8 cellular contexts compared by ENCODE assay signal in genomic region chr17:58200024-58200633, GRCh38. TPM values are rescaled to one million over a fixed set of nuclear protein-coding genes. Genes with fewer than 3 reads are reported as not detected.
A peak's percentile ranks its signal among the peaks of the same experiment; 100 is the strongest.
DNase-seq lines count a peak whose midpoint lies in the region; ATAC-seq, FAIRE-seq and TF ChIP-seq lines count a peak whose summit lies in the region.

No MANE protein-coding gene starts in this region.

- H3K9me3 ChIP-seq in pancreas (no peaks in the 10 kb centered on the region), gastrocnemius medialis (no peaks in the 10 kb centered on the region), esophagus muscularis mucosa (no peaks in the 10 kb centered on the region)

- H3K27ac Mint-ChIP-seq in activated CD4-positive, alpha-beta memory T cell treated with anti-CD3 and anti-CD28 coated beads, Interleukin-2, amount 10 ng/mL, durations not matched to agents 7 days and 5 days: no peak overlapping the region

- WGBS in pancreas, 2 donors: 29 to 40% methylated on average over 14 of the region's 14 CpGs
- WGBS in esophagus muscularis mucosa: 49% methylated on average over 11 of the region's 14 CpGs

- H3K27me3 Mint-ChIP-seq in activated CD4-positive, alpha-beta memory T cell treated with anti-CD3 and anti-CD28 coated beads, Interleukin-2, amount 10 ng/mL, durations not matched to agents 7 days and 5 days: peaks cover 9% of the 10 kb centered on the region

- H3K9me3 Mint-ChIP-seq in activated CD4-positive, alpha-beta memory T cell treated with anti-CD3 and anti-CD28 coated beads, Interleukin-2, amount 10 ng/mL, durations not matched to agents 7 days and 5 days: no peaks in the 10 kb centered on the region

- no peak for DNase-seq in BJ (ENCODE audit: low read depth)
- peak; percentile 63 for DNase-seq in GM20000 (ENCODE audit: low spot score)
- DNase-seq in NCI-H526 treated with DMSO at 0.1 percent for 48 hours (lab: John Stamatoyannopoulos, UW): peak; percentile 68
- DNase-seq in activated CD4-positive, alpha-beta memory T cell treated with anti-CD3 and anti-CD28 coated beads, Interleukin-2, amount 10 ng/mL, durations not matched to agents 7 days and 5 days: peak; percentile 63
- peak; percentile 73 for DNase-seq in epithelial cell of esophagus (ENCODE audit: low read depth)
- DNase-seq in pancreas: peak in 5 of 6 donors; percentile 20 to 71 (median 57)
- DNase-seq in gastrocnemius medialis: no peak
- no peak for DNase-seq in esophagus muscularis mucosa (ENCODE audit: extremely low spot score)

- POLR2A ChIA-PET in BJ (lab: Charles Lee): no interaction called here
- POLR2A ChIA-PET in activated CD4-positive, alpha-beta memory T cell treated with anti-CD3 and anti-CD28 coated beads, Interleukin-2, amount 10 ng/mL, durations not matched to agents 7 days and 5 days (lab: Charles Lee): interaction anchor here (0.7 to 1.8 kb wide), 2 partner anchors 9 to 20 kb away, joined by 3 to 4 read pairs; no protein-coding TSS in a partner anchor

- H3K4me3 Mint-ChIP-seq in activated CD4-positive, alpha-beta memory T cell treated with anti-CD3 and anti-CD28 coated beads, Interleukin-2, amount 10 ng/mL, durations not matched to agents 7 days and 5 days: no peak overlapping the region

- TF ChIP-seq CTCF in BJ (IDR thresholded peaks at IDR 0.05; ENCODE audit: insufficient read depth, low read depth, low read length): peak; percentile 61
- TF ChIP-seq CTCF in GM20000 (IDR thresholded peaks at IDR 0.05; ENCODE audit: extremely low read depth, missing control alignments): peak; percentile 70
- TF ChIP-seq CTCF in epithelial cell of esophagus (IDR thresholded peaks at IDR 0.05; ENCODE audit: insufficient read depth, low read depth, low read length, missing control alignments): peak; percentile 49
- peak; percentile 26 to 40 (median 32) for TF ChIP-seq CTCF in pancreas (IDR thresholded peaks at IDR 0.05)
- peak in 1 of 5 experiments; percentile 44 for TF ChIP-seq CTCF in gastrocnemius medialis (IDR thresholded peaks at IDR 0.05 in 4 of 5, conservative IDR thresholded peaks at IDR 0.05 in 1 of 5)
- peak in 1 of 3 experiments; percentile 44 for TF ChIP-seq CTCF in esophagus muscularis mucosa (IDR thresholded peaks at IDR 0.05)

- CTCF ChIA-PET in BJ (lab: Yijun Ruan, JAX): interaction anchor here (0.6 to 3.3 kb wide), 13 partner anchors 10 to 247 kb away, joined by 3 to 19 read pairs (median 4); partner anchors contain the start of genes MKS1 and RNF43
- CTCF ChIA-PET in activated CD4-positive, alpha-beta memory T cell treated with anti-CD3 and anti-CD28 coated beads, Interleukin-2, amount 10 ng/mL, durations not matched to agents 7 days and 5 days (lab: Charles Lee): interaction anchor here (0.6 to 3.9 kb wide), 26 partner anchors 8 to 493 kb away, joined by 3 to 25 read pairs (median 5); partner anchors contain the start of genes EPX, HSF5, MKS1 and RAD51C

- H3K36me3 ChIP-seq in BJ (ENCODE audit: control insufficient read depth, insufficient read depth, low read length) (no peaks in the 10 kb centered on the region), pancreas (no peaks in the 10 kb centered on the region), gastrocnemius medialis (no peaks in the 10 kb centered on the region), esophagus muscularis mucosa (peaks cover 0 to 8% (median 3%) of the 10 kb centered on the region in 4 donors)

- in situ Hi-C loops in gastrocnemius medialis (cut with MboI; ENCODE audit: low sequenced_read_pairs in 4 of 4): loop anchor here in 1 of 4 donors (10.0 kb wide), 1 partner anchor 65 kb away; no protein-coding TSS in a partner anchor

- no peak overlapping the region for H3K4me3 ChIP-seq in BJ (ENCODE audit: low read depth, low read length)
- no peak overlapping the region for H3K4me3 ChIP-seq in epithelial cell of esophagus (ENCODE audit: low read length)
- H3K4me3 ChIP-seq in pancreas: no peak overlapping the region
- H3K4me3 ChIP-seq in gastrocnemius medialis: no peak overlapping the region
- no peak overlapping the region for H3K4me3 ChIP-seq in esophagus muscularis mucosa

- intact Hi-C loops in pancreas (cut with DNase I): no loop called here
- intact Hi-C loops in gastrocnemius medialis (cut with DNase I; ENCODE audit: low total_unique reads): no loop called here
- intact Hi-C loops in esophagus muscularis mucosa (cut with DNase I): no loop called here

- H3K27me3 ChIP-seq in BJ (ENCODE audit: control insufficient read depth, insufficient read depth, low read length) (peaks cover 3% of the 10 kb centered on the region), pancreas (peaks cover 0 to 4% (median 0%) of the 10 kb centered on the region in 4 donors), gastrocnemius medialis (peaks cover 0 to 10% (median 0%) of the 10 kb centered on the region in 3 donors), esophagus muscularis mucosa (peaks cover 0 to 48% (median 0%) of the 10 kb centered on the region in 4 donors)

- TF ChIP-seq POLR2A in gastrocnemius medialis (IDR thresholded peaks at IDR 0.05) (no peak), esophagus muscularis mucosa (IDR thresholded peaks at IDR 0.05; ENCODE audit: low read depth) (no peak)

- no peaks in the 10 kb centered on the region for H3K4me1 Mint-ChIP-seq in activated CD4-positive, alpha-beta memory T cell treated with anti-CD3 and anti-CD28 coated beads, Interleukin-2, amount 10 ng/mL, durations not matched to agents 7 days and 5 days

- TF ChIP-seq EP300 in esophagus muscularis mucosa (IDR thresholded peaks at IDR 0.05): no peak

- FAIRE-seq in pancreas (lab: Jason Lieb, UNC): no peak

- H3K27ac ChIP-seq in pancreas: no peak overlapping the region
- H3K27ac ChIP-seq in gastrocnemius medialis: no peak overlapping the region
- H3K27ac ChIP-seq in esophagus muscularis mucosa (replicated peaks in 1 of 4): no peak overlapping the region

- ATAC-seq in pancreas (peak; percentile 75 to 93 (median 84)), gastrocnemius medialis (no peak)

- H3K36me3 Mint-ChIP-seq in activated CD4-positive, alpha-beta memory T cell treated with anti-CD3 and anti-CD28 coated beads, Interleukin-2, amount 10 ng/mL, durations not matched to agents 7 days and 5 days (ENCODE audit: low read depth): no peaks in the 10 kb centered on the region

- H3K4me1 ChIP-seq in pancreas: no peaks in the 10 kb centered on the region
- no peaks in the 10 kb centered on the region for H3K4me1 ChIP-seq in gastrocnemius medialis
- no peaks in the 10 kb centered on the region for H3K4me1 ChIP-seq in esophagus muscularis mucosa

RNA-seq across cellular contexts. Expression of gene EPX, which starts 7.6 kb away (rescaled TPM):
- polyA plus RNA-seq in BJ (2011; rRNA removed) (not detected in 2 replicates), pancreas (not detected)
- not detected in 2 replicates for polyA minus RNA-seq in BJ (2011; rRNA and poly(A)+ RNA removed)
- not detected for total RNA-seq in activated CD4-positive, alpha-beta memory T cell treated with anti-CD3 and anti-CD28 coated beads, Interleukin-2, amount 10 ng/mL, durations not matched to agents 7 days and 5 days
- total RNA-seq in pancreas (not detected), gastrocnemius medialis (not detected), esophagus muscularis mucosa (not detected)

RNA-seq across cellular contexts. Expression of gene MKS1, which starts 18.9 kb away (rescaled TPM):
- polyA plus RNA-seq in BJ (2011; rRNA removed): 11.6 and 14.1 TPM in 2 replicates
- polyA minus RNA-seq in BJ (2011; rRNA and poly(A)+ RNA removed): 5.9 and 9.8 TPM in 2 replicates
- 10 to 100 TPM; 18.7 to 19.8 TPM for total RNA-seq in activated CD4-positive, alpha-beta memory T cell treated with anti-CD3 and anti-CD28 coated beads, Interleukin-2, amount 10 ng/mL, durations not matched to agents 7 days and 5 days
- total RNA-seq in pancreas: 10 to 100 TPM in 2 of 6 donors, 1 to 10 TPM in 4; 5.8 to 16.0 (median 7.3) TPM
- 10 to 100 TPM; 12.7 to 16.1 TPM for polyA plus RNA-seq in pancreas
- 1 to 10 TPM; 2.2 to 6.7 (median 2.8) TPM for total RNA-seq in gastrocnemius medialis
- total RNA-seq in esophagus muscularis mucosa: 10 to 100 TPM in 1 of 4 donors, 1 to 10 TPM in 3; 6.2 to 12.5 (median 6.9) TPM

RNA-seq across cellular contexts. Expression of gene OR4D2, which starts 33.3 kb away (rescaled TPM):
- polyA plus RNA-seq in BJ (2011; rRNA removed) (not detected in 2 replicates), pancreas (not detected)
- not detected in 2 replicates for polyA minus RNA-seq in BJ (2011; rRNA and poly(A)+ RNA removed)
- total RNA-seq in activated CD4-positive, alpha-beta memory T cell treated with anti-CD3 and anti-CD28 coated beads, Interleukin-2, amount 10 ng/mL, durations not matched to agents 7 days and 5 days: not detected
- total RNA-seq in pancreas (not detected), gastrocnemius medialis (not detected), esophagus muscularis mucosa (not detected)

RNA-seq across cellular contexts. Expression of gene LPO, which starts 38.3 kb away (rescaled TPM):
- polyA plus RNA-seq in BJ (2011; rRNA removed) (0.06 and 0.07 TPM in 2 replicates), pancreas (under 1 TPM; 0.08 to 0.23 TPM)
- not detected in 2 replicates for polyA minus RNA-seq in BJ (2011; rRNA and poly(A)+ RNA removed)
- not detected for total RNA-seq in activated CD4-positive, alpha-beta memory T cell treated with anti-CD3 and anti-CD28 coated beads, Interleukin-2, amount 10 ng/mL, durations not matched to agents 7 days and 5 days
- total RNA-seq in pancreas (not detected), gastrocnemius medialis (not detected), esophagus muscularis mucosa (not detected)

RNA-seq across cellular contexts. Expression of gene OR4D1, which starts 51.9 kb away (rescaled TPM):
- polyA plus RNA-seq in BJ (2011; rRNA removed): not detected in 2 replicates
- polyA minus RNA-seq in BJ (2011; rRNA and poly(A)+ RNA removed): not detected in 2 replicates
- under 1 TPM; 0.83 to 0.88 TPM for total RNA-seq in activated CD4-positive, alpha-beta memory T cell treated with anti-CD3 and anti-CD28 coated beads, Interleukin-2, amount 10 ng/mL, durations not matched to agents 7 days and 5 days
- not detected for total RNA-seq in pancreas
- polyA plus RNA-seq in pancreas: not detected
- total RNA-seq in gastrocnemius medialis: not detected
- total RNA-seq in esophagus muscularis mucosa: not detected

Comparison
In these comparisons a context has a peak if more than half of its experiments do, and no peak if none do; other contexts are left out.
1. DNase-seq: peak in GM20000 (single experiment), NCI-H526 treated with DMSO at 0.1 percent for 48 hours (single experiment), activated CD4-positive, alpha-beta memory T cell treated with anti-CD3 and anti-CD28 coated beads, Interleukin-2, amount 10 ng/mL, durations not matched to agents 7 days and 5 days (single experiment), epithelial cell of esophagus (single experiment) and pancreas (5 of 6); none in BJ (single experiment), gastrocnemius medialis (0 of 2) and esophagus muscularis mucosa (single experiment).
2. ATAC-seq: peak in pancreas (4 of 4); none in gastrocnemius medialis (0 of 2).